Comparison of ENCODE assay signal across 9 cellular contexts in the genomic region with DNA sequence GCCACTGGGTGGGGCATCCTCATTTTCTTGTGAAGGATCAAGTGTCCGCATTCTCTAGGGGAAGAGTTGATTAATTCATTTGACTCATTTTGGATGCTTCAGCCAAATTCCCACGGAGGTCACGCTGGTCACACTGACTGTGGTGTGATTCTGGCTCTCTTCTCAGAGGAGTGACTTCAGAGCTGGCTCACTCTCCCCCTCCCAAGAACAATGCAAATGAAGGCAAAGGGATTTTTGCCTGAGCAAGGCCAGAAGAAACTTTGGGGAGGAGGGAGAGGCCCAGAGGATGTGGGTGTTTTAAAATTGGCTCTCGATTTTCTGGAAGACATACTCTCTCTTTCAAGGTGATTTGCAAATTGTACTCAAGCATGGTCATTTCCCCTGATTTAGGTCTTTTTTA. TPM values are rescaled to one million over a fixed set of nuclear protein-coding genes. Genes with fewer than 3 reads are reported as not detected.
DNase-seq lines count a peak whose midpoint lies in the region; ATAC-seq lines count a peak whose summit lies in the region.
"Had no signal": no experiment of that assay in that cellular context is flagged by ENCODE, and none has a peak within 500 bp of the region (broad histone marks: within the 10 kb centered on the region; RNA-seq: fewer than 3 reads in every experiment).

No MANE protein-coding gene starts in this region.

- peak overlapping the region; percentile 64 for H3K27ac Mint-ChIP-seq in dendritic cell treated with granulocyte-macrophage colony-stimulating factor and Interleukin-4, amounts not matched to agents 40 ng/mL and 50 ng/mL, for 4 days
- no peak overlapping the region for H3K27ac Mint-ChIP-seq in immature natural killer cell

- peak overlapping the region; percentile 19 for H3K4me2 ChIP-seq in skeletal muscle satellite cell (ENCODE audit: low read length)

- H3K4me3 ChIP-seq in skeletal muscle satellite cell (ENCODE audit: low read length): no peak overlapping the region

- no peaks in the 10 kb centered on the region for H3K27me3 ChIP-seq in skeletal muscle satellite cell (ENCODE audit: control insufficient read depth, insufficient read depth, low read length)

- peaks cover 24% of the 10 kb centered on the region for H3K4me1 Mint-ChIP-seq in dendritic cell treated with granulocyte-macrophage colony-stimulating factor and Interleukin-4, amounts not matched to agents 40 ng/mL and 50 ng/mL, for 4 days (ENCODE audit: low read depth)
- no peaks in the 10 kb centered on the region for H3K4me1 Mint-ChIP-seq in immature natural killer cell

- H3K36me3 Mint-ChIP-seq in dendritic cell treated with granulocyte-macrophage colony-stimulating factor and Interleukin-4, amounts not matched to agents 40 ng/mL and 50 ng/mL, for 4 days (ENCODE audit: low read depth): no peaks in the 10 kb centered on the region
- H3K36me3 Mint-ChIP-seq in immature natural killer cell: no peaks in the 10 kb centered on the region

- ATAC-seq in GM18909 (IDR thresholded peaks at IDR 0.05; ENCODE audit: poor library complexity, unreplicated experiment): peak; percentile 52
- peak; percentile 44 for ATAC-seq in HG03103 (IDR thresholded peaks at IDR 0.05; ENCODE audit: low read depth, unreplicated experiment)
- no peak for ATAC-seq in GM18519 (IDR thresholded peaks at IDR 0.05; ENCODE audit: low FRiP score, unreplicated experiment)
- ATAC-seq: stimulated activated naive CD8-positive, alpha-beta T cell treated with anti-CD3 and anti-CD28 coated beads, Interleukin-15, Interleukin-2, amounts not matched to agents 100 U/mL and 50 U/mL, for 24 hours had no signal

- intact Hi-C loops in dendritic cell treated with granulocyte-macrophage colony-stimulating factor and Interleukin-4, amounts not matched to agents 40 ng/mL and 50 ng/mL, for 4 days (cut with micrococcal nuclease): no loop called here

- no peaks in the 10 kb centered on the region for H3K9me3 ChIP-seq in skeletal muscle satellite cell (replicated peaks; ENCODE audit: low read length)

- H3K27me3 Mint-ChIP-seq in dendritic cell treated with granulocyte-macrophage colony-stimulating factor and Interleukin-4, amounts not matched to agents 40 ng/mL and 50 ng/mL, for 4 days: no peaks in the 10 kb centered on the region
- H3K27me3 Mint-ChIP-seq in immature natural killer cell (ENCODE audit: low read depth in 3 of 3): peaks cover 0 to 8% (median 6%) of the 10 kb centered on the region in 3 donors

- H3K9me3 Mint-ChIP-seq in dendritic cell treated with granulocyte-macrophage colony-stimulating factor and Interleukin-4, amounts not matched to agents 40 ng/mL and 50 ng/mL, for 4 days: no peaks in the 10 kb centered on the region
- no peaks in the 10 kb centered on the region for H3K9me3 Mint-ChIP-seq in immature natural killer cell

- H3K4me3 Mint-ChIP-seq in dendritic cell treated with granulocyte-macrophage colony-stimulating factor and Interleukin-4, amounts not matched to agents 40 ng/mL and 50 ng/mL, for 4 days: no peak overlapping the region
- H3K4me3 Mint-ChIP-seq in immature natural killer cell: no peak overlapping the region

- peaks cover 23% of the 10 kb centered on the region for H3K4me1 ChIP-seq in skeletal muscle satellite cell (ENCODE audit: control insufficient read depth, insufficient read depth, low read length)

- no peak overlapping the region for H3K9ac ChIP-seq in skeletal muscle satellite cell (ENCODE audit: low read depth, low read length)

- no peaks in the 10 kb centered on the region for H3K36me3 ChIP-seq in skeletal muscle satellite cell (ENCODE audit: insufficient read depth, low read length)

- no peak for DNase-seq in immature natural killer cell
- no peak for DNase-seq in mucosa of gallbladder (ENCODE audit: low spot score)
- no peak for DNase-seq in OCI-M2 (lab: John Stamatoyannopoulos, UW; ENCODE audit: unreplicated experiment)
- DNase-seq: stimulated activated naive CD8-positive, alpha-beta T cell treated with anti-CD3 and anti-CD28 coated beads, Interleukin-15, Interleukin-2, amounts not matched to agents 100 U/mL and 50 U/mL, for 24 hours had no signal

RNA-seq across cellular contexts. Expression of a gene that starts 51.1 kb away (rescaled TPM):
- total RNA-seq in skeletal muscle satellite cell (2012; rRNA removed): 0.25 and 0.44 TPM in 2 replicates
- polyA plus RNA-seq in immature natural killer cell: 1 to 10 TPM in 2 of 3 donors, under 1 TPM in 1; 0.31 to 2.8 (median 1.9) TPM
- 26.8 TPM for total RNA-seq in mucosa of gallbladder
